4 cellular contexts compared by ENCODE assay signal in genomic region chr1:16687132-16687800, GRCh38. TPM values are rescaled to one million over a fixed set of nuclear protein-coding genes. Genes with fewer than 3 reads are reported as not detected.
"Had no signal": no experiment of that assay in that cellular context is flagged by ENCODE, and none has a peak within 500 bp of the region (broad histone marks: within the 10 kb centered on the region; RNA-seq: fewer than 3 reads in every experiment).

No MANE protein-coding gene starts in this region.

RNA-seq across cellular contexts. Expression of gene RNU1-3, which starts 20.5 kb away (rescaled TPM):
- total RNA-seq: right atrium auricular region had no signal
- polyA plus RNA-seq: mammary epithelial cell, ovary, thymus had no signal

RNA-seq across cellular contexts. Expression of gene RNU1-4, which starts 53.0 kb away (rescaled TPM):
- total RNA-seq: right atrium auricular region had no signal
- polyA plus RNA-seq: mammary epithelial cell, ovary, thymus had no signal
